Comparison of ENCODE assay signal across 26 cellular contexts in genomic region chr13:85243831-85244230, GRCh38.
DNase-seq lines count a peak whose midpoint lies in the region; FAIRE-seq and TF ChIP-seq lines count a peak whose summit lies in the region.
"Had no signal": no experiment of that assay in that cellular context is flagged by ENCODE, and none has a peak within 500 bp of the region (broad histone marks: within the 10 kb centered on the region; RNA-seq: fewer than 3 reads in every experiment).

No MANE protein-coding gene starts in this region.

- no peaks in the 10 kb centered on the region for H4K20me1 ChIP-seq in Karpas-422 (ENCODE audit: insufficient read depth, low read depth, low read length)
- H4K20me1 ChIP-seq: BLaER1 had no signal

- H3K4me3 ChIP-seq in Karpas-422 (ENCODE audit: low read length) = no peak overlapping the region
- no peak overlapping the region for H3K4me3 ChIP-seq in SK-N-MC
- H3K4me3 ChIP-seq in fibroblast of the aortic adventitia (ENCODE audit: low read depth, low read length) = no peak overlapping the region
- H3K4me3 ChIP-seq: BLaER1, GM12878 had no signal

- no peaks in the 10 kb centered on the region for H3K27me3 ChIP-seq in Karpas-422 (ENCODE audit: low read length)
- H3K27me3 ChIP-seq: BE2C, BLaER1 had no signal

- FAIRE-seq in endometrium (lab: Jason Lieb, UNC) = peak; percentile 92
- FAIRE-seq: GM12878, GM12892, GM19239 had no signal

- no peak overlapping the region for H3K4me2 ChIP-seq in Karpas-422 (ENCODE audit: low read depth, low read length, poor library complexity, severe bottlenecking)
- H3K4me2 ChIP-seq: BLaER1 had no signal

- peak overlapping the region; percentile 57; the same call in 1 of the 2 replicates for H2AFZ ChIP-seq in Karpas-422 (ENCODE audit: low read length)

- H3K36me3 ChIP-seq in Karpas-422 (ENCODE audit: insufficient read depth, low read length) (no peaks in the 10 kb centered on the region), SK-N-MC (ENCODE audit: insufficient read depth, low read length) (no peaks in the 10 kb centered on the region)
- H3K36me3 ChIP-seq: BE2C, BLaER1 had no signal

- no peaks in the 10 kb centered on the region for H3K9me2 ChIP-seq in Karpas-422 (replicated peaks; ENCODE audit: insufficient read depth, low read length)

- TF ChIP-seq CTCF in fibroblast of the aortic adventitia (IDR thresholded peaks at IDR 0.05; ENCODE audit: insufficient read depth, low read length) = no peak

- H3K27ac ChIP-seq in Karpas-422 (ENCODE audit: low read length) (no peak overlapping the region), SK-N-MC (no peak overlapping the region)
- H3K27ac ChIP-seq: BLaER1 had no signal

- H3K4me1 ChIP-seq in Karpas-422 (ENCODE audit: low read length) = no peaks in the 10 kb centered on the region
- H3K4me1 ChIP-seq: BLaER1 had no signal

- H3K9me3 ChIP-seq in Karpas-422 (ENCODE audit: low read length) = no peaks in the 10 kb centered on the region
- H3K9me3 ChIP-seq in SK-N-MC (ENCODE audit: low read depth, low read length) = no peaks in the 10 kb centered on the region
- H3K9me3 ChIP-seq: BE2C, BLaER1 had no signal

- H3K79me2 ChIP-seq in Karpas-422 (ENCODE audit: low read length) = no peaks in the 10 kb centered on the region

- H3K9ac ChIP-seq in Karpas-422 (ENCODE audit: low read length) (no peak overlapping the region), SK-N-MC (ENCODE audit: insufficient read length) (peak overlapping the region; percentile 29)
- H3K9ac ChIP-seq: BLaER1 had no signal

- DNase-seq in Karpas-422 (no peak), SK-N-MC (ENCODE audit: low read depth, low spot score) (no peak), fibroblast of the aortic adventitia (ENCODE audit: low read depth) (peak; percentile 56), NCI-H2029 treated with DMSO at 0.1 percent for 48 hours (lab: John Stamatoyannopoulos, UW) (no peak), NCI-H1694 (lab: John Stamatoyannopoulos, UW) (no peak)
- no peak for DNase-seq in stimulated activated CD4-positive, alpha-beta T cell treated with anti-CD3 and anti-CD28 coated beads, Interleukin-2, amount 100 ng/mL, for 24 hours
- DNase-seq: 8988T; ACHN; BE2C; C1 segment of cervical spinal cord; CD4-positive, alpha-beta memory T cell; CD4-positive, CD25-positive, alpha-beta regulatory T cell; CD8-positive, alpha-beta memory T cell; COR-L47; DMS 273 treated with DMSO at 0.1 percent for 48 hours; DMS153; DMS53; DMS79; DND-41; EL; GDM1 had no signal
